ENCODE assay signal across 1 cellular context in genomic region chr5:158897444-158898160, GRCh38.
A peak's percentile ranks its signal among the peaks of the same experiment; 100 is the strongest.
TF ChIP-seq lines count a peak whose summit lies in the region.

No MANE protein-coding gene starts in this region.

TF ChIP-seq in GM12878, 131 proteins besides CTCF, POLR2A, EP300 and RAD21 (continued from another document and continues in another):
- TF ChIP-seq MLLT1 (IDR thresholded peaks at IDR 0.05) (0 out of 2 replicates have a peak, but pooled peaks have one; percentile 17), SPI1 (IDR thresholded peaks at IDR 0.05; ENCODE audit: borderline replicate concordance, insufficient read depth, low read depth, low read length) (no peak), NR2F1 (conservative IDR thresholded peaks at IDR 0.05) (no peak), MYB (IDR thresholded peaks at IDR 0.05; ENCODE audit: borderline replicate concordance, low read depth, low read length) (no peak), PKNOX1 (IDR thresholded peaks at IDR 0.05) (no peak), CUX1 (IDR thresholded peaks at IDR 0.05; ENCODE audit: insufficient replicate concordance, low read depth, low read length) (peak; percentile 36), TARDBP (IDR thresholded peaks at IDR 0.05; ENCODE audit: borderline replicate concordance) (no peak), RB1 (IDR thresholded peaks at IDR 0.05; ENCODE audit: borderline replicate concordance) (no peak), SMAD1 (IDR thresholded peaks at IDR 0.05; ENCODE audit: low read depth, partially characterized antibody) (no peak), ZSCAN29 (IDR thresholded peaks at IDR 0.05) (no peak), SUZ12 (IDR thresholded peaks at IDR 0.05; ENCODE audit: unreplicated experiment) (no peak), SUPT20H (IDR thresholded peaks at IDR 0.05; ENCODE audit: borderline replicate concordance, control insufficient read depth, low read depth, low read length) (no peak), NR2C2 (IDR thresholded peaks at IDR 0.05; ENCODE audit: borderline replicate concordance, control insufficient read depth, insufficient read length, low read depth) (no peak), NR2C1 (IDR thresholded peaks at IDR 0.05) (no peak), ZBTB33 (IDR thresholded peaks at IDR 0.05) (no peak), ESRRA (IDR thresholded peaks at IDR 0.05; ENCODE audit: low read length) (no peak), SMC3 (IDR thresholded peaks at IDR 0.05; ENCODE audit: borderline replicate concordance, low read length) (no peak), WRNIP1 (IDR thresholded peaks at IDR 0.05; ENCODE audit: borderline replicate concordance, low read depth, low read length) (no peak), ZNF592 (IDR thresholded peaks at IDR 0.05) (peak; percentile 69; the same call in 1 of the 2 replicates), RELB (IDR thresholded peaks at IDR 0.05; ENCODE audit: low read depth) (no peak; the same call in 1 of the 2 replicates), KLF5 (IDR thresholded peaks at IDR 0.05; ENCODE audit: partially characterized antibody) (no peak), TCF3 (IDR thresholded peaks at IDR 0.05; ENCODE audit: borderline replicate concordance, insufficient read depth, low read depth, low read length) (no peak), GATAD2B (conservative IDR thresholded peaks at IDR 0.05; ENCODE audit: low read depth) (no peak), YBX1 (IDR thresholded peaks at IDR 0.05) (no peak), USF2 (IDR thresholded peaks at IDR 0.05; ENCODE audit: borderline replicate concordance, low read depth, low read length) (no peak), FOXK2 (IDR thresholded peaks at IDR 0.05) (no peak)
- TF ChIP-seq, protein P1, sequence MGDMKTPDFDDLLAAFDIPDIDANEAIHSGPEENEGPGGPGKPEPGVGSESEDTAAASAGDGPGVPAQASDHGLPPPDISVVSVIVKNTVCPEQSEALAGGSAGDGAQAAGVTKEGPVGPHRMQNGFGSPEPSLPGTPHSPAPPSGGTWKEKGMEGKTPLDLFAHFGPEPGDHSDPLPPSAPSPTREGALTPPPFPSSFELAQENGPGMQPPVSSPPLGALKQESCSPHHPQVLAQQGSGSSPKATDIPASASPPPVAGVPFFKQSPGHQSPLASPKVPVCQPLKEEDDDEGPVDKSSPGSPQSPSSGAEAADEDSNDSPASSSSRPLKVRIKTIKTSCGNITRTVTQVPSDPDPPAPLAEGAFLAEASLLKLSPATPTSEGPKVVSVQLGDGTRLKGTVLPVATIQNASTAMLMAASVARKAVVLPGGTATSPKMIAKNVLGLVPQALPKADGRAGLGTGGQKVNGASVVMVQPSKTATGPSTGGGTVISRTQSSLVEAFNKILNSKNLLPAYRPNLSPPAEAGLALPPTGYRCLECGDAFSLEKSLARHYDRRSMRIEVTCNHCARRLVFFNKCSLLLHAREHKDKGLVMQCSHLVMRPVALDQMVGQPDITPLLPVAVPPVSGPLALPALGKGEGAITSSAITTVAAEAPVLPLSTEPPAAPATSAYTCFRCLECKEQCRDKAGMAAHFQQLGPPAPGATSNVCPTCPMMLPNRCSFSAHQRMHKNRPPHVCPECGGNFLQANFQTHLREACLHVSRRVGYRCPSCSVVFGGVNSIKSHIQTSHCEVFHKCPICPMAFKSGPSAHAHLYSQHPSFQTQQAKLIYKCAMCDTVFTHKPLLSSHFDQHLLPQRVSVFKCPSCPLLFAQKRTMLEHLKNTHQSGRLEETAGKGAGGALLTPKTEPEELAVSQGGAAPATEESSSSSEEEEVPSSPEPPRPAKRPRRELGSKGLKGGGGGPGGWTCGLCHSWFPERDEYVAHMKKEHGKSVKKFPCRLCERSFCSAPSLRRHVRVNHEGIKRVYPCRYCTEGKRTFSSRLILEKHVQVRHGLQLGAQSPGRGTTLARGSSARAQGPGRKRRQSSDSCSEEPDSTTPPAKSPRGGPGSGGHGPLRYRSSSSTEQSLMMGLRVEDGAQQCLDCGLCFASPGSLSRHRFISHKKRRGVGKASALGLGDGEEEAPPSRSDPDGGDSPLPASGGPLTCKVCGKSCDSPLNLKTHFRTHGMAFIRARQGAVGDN (IDR thresholded peaks at IDR 0.05) = peak; percentile 68; the same call in 1 of the 2 replicates
- TF ChIP-seq, protein P2, sequence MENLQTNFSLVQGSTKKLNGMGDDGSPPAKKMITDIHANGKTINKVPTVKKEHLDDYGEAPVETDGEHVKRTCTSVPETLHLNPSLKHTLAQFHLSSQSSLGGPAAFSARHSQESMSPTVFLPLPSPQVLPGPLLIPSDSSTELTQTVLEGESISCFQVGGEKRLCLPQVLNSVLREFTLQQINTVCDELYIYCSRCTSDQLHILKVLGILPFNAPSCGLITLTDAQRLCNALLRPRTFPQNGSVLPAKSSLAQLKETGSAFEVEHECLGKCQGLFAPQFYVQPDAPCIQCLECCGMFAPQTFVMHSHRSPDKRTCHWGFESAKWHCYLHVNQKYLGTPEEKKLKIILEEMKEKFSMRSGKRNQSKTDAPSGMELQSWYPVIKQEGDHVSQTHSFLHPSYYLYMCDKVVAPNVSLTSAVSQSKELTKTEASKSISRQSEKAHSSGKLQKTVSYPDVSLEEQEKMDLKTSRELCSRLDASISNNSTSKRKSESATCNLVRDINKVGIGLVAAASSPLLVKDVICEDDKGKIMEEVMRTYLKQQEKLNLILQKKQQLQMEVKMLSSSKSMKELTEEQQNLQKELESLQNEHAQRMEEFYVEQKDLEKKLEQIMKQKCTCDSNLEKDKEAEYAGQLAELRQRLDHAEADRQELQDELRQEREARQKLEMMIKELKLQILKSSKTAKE (IDR thresholded peaks at IDR 0.05; ENCODE audit: low read depth, poor library complexity, severe bottlenecking) = no peak
